In genomic region chr12:57008113-57008687, GRCh38 we compare ENCODE assay signal across 8 cellular contexts. TPM values are rescaled to one million over a fixed set of nuclear protein-coding genes. Genes with fewer than 3 reads are reported as not detected.
DNase-seq lines count a peak whose midpoint lies in the region; ATAC-seq, FAIRE-seq and TF ChIP-seq lines count a peak whose summit lies in the region.

No MANE protein-coding gene starts in this region.

- H3K36me3 ChIP-seq in small intestine (ENCODE audit: control insufficient read depth in 2 of 2, insufficient read depth in 2 of 2, low read length in 2 of 2) = peaks cover 0 to 2% of the 10 kb centered on the region in 2 donors

- 15 to 39% (median 25%) methylated on average over 1 of the region's 1 CpG for WGBS in small intestine, 3 donors

- no peak overlapping the region for H3K27ac ChIP-seq in small intestine (ENCODE audit: low read depth in 1 of 2, low read length in 1 of 2)

- peaks cover 44% of the 10 kb centered on the region for H3K4me1 Mint-ChIP-seq in activated B cell treated with CpG ODN at 0.5 μM for 24 hours

- POLR2A ChIA-PET in activated B cell treated with CpG ODN at 0.5 μM for 24 hours (lab: Charles Lee) = interaction anchor here (1.0 to 2.7 kb wide), 2 partner anchors 104 to 282 kb away, joined by 4 to 26 read pairs; partner anchors contain the start of gene STAT6

- DNase-seq in Ammon's horn (ENCODE audit: low spot score) (peak; percentile 66), NCI-H226 (peak; percentile 40), activated B cell treated with CpG ODN at 0.5 μM for 24 hours (no peak), glomerular visceral epithelial cell (ENCODE audit: extremely low spot score) (peak; percentile 60), small intestine (peak; percentile 61)

- CTCF ChIA-PET in activated B cell treated with CpG ODN at 0.5 μM for 24 hours (lab: Charles Lee) = interaction anchor here (0.6 to 9.6 kb wide), 7 partner anchors 23 to 104 kb away, joined by 3 to 89 read pairs (median 4); partner anchors contain the start of gene STAT6

- no peak overlapping the region for H3K27ac Mint-ChIP-seq in activated B cell treated with CpG ODN at 0.5 μM for 24 hours

- H3K36me3 Mint-ChIP-seq in activated B cell treated with CpG ODN at 0.5 μM for 24 hours (ENCODE audit: low read depth) = peaks cover 16% of the 10 kb centered on the region

- H3K9me3 Mint-ChIP-seq in activated B cell treated with CpG ODN at 0.5 μM for 24 hours = no peaks in the 10 kb centered on the region

- intact Hi-C loops in activated B cell treated with CpG ODN at 0.5 μM for 24 hours (cut with micrococcal nuclease) = loop anchor here (1.0 to 5.0 kb wide), 5 partner anchors 54 to 251 kb away; no protein-coding TSS in a partner anchor

- no peaks in the 10 kb centered on the region for H3K27me3 ChIP-seq in small intestine (ENCODE audit: control insufficient read depth in 2 of 2, insufficient read depth in 2 of 2, low read length in 2 of 2)

- peaks cover 3 to 5% of the 10 kb centered on the region in 2 donors for H3K4me1 ChIP-seq in small intestine (ENCODE audit: control insufficient read depth in 2 of 2, insufficient read depth in 1 of 2, low read depth in 1 of 2, low read length in 1 of 2)

- no peaks in the 10 kb centered on the region for H3K9me3 ChIP-seq in small intestine (ENCODE audit: control insufficient read depth, low read depth)

- peak; percentile 78 for TF ChIP-seq CTCF in GM12873 (IDR thresholded peaks at IDR 0.05; ENCODE audit: insufficient read depth, low read depth, low read length, missing control alignments)
- TF ChIP-seq CTCF in activated B cell treated with CpG ODN at 0.5 μM for 24 hours (IDR thresholded peaks at IDR 0.05) = no peak

- H3K4me3 ChIP-seq in small intestine (ENCODE audit: low read depth in 1 of 2, low read length in 2 of 2) = no peak overlapping the region

- no peak for ATAC-seq in activated B cell treated with CpG ODN at 0.5 μM for 24 hours (ENCODE audit: low read depth)
- ATAC-seq in GM21737 (IDR thresholded peaks at IDR 0.05; ENCODE audit: unreplicated experiment) = no peak
- ATAC-seq in HG02763 (IDR thresholded peaks at IDR 0.05; ENCODE audit: unreplicated experiment) = no peak

- no peak for FAIRE-seq in small intestine (lab: Jason Lieb, UNC)

- no peaks in the 10 kb centered on the region for H3K27me3 Mint-ChIP-seq in activated B cell treated with CpG ODN at 0.5 μM for 24 hours

- H3K4me3 Mint-ChIP-seq in activated B cell treated with CpG ODN at 0.5 μM for 24 hours = peak overlapping the region; percentile 60

RNA-seq across cellular contexts. Expression of gene ZBTB39, which starts 1.9 kb away (rescaled TPM):
- total RNA-seq in activated B cell treated with CpG ODN at 0.5 μM for 24 hours = 12.6 and 13.3 TPM in 2 replicates
- 1 to 10 TPM in 2 of 3 donors, under 1 TPM in 1; 0.81 to 2.6 (median 1.1) TPM for polyA plus RNA-seq in small intestine

RNA-seq across cellular contexts. Expression of gene TAC3, which starts 8.1 kb away (rescaled TPM):
- not detected in 2 replicates for total RNA-seq in activated B cell treated with CpG ODN at 0.5 μM for 24 hours
- polyA plus RNA-seq in small intestine = 1 to 10 TPM; 3.4 to 8.9 (median 6.0) TPM

RNA-seq across cellular contexts. Expression of gene MYO1A, which starts 41.7 kb away (rescaled TPM):
- 0.39 and 0.71 TPM in 2 replicates for total RNA-seq in activated B cell treated with CpG ODN at 0.5 μM for 24 hours
- 100 to 1,000 TPM; 202 to 971 (median 775) TPM for polyA plus RNA-seq in small intestine

RNA-seq across cellular contexts. Expression of gene RDH16, which starts 50.8 kb away (rescaled TPM):
- 0.47 and 0.76 TPM in 2 replicates for total RNA-seq in activated B cell treated with CpG ODN at 0.5 μM for 24 hours
- polyA plus RNA-seq in small intestine = under 1 TPM in 1 of 3 donors, not detected in 2; 0.12 TPM
